Comparison of ENCODE assay signal across 1 cellular context in the genomic region with DNA sequence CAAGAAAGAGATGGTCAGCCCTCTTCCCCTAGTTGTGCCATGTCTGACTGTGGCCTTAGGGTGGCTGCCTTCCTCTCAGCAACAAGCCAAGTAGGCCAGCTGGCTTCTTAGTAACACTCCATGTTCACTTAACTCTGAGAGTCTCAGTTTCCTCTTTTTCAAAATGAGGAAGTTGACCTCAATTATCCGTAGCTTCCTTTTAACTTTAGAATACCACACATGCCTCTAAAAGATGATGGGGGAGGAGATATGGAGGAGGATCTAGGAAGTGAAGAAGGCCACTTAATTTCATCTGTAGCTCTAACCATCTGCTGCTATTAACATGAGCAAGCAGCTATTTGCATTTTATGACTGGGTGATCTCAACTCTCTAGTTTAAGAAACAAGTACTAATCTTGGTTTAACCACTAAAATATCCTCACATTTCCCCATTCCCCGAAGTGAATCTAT.
TF ChIP-seq lines count a peak whose summit lies in the region.

No MANE protein-coding gene starts in this region.

TF ChIP-seq in GM12878, 131 proteins besides CTCF, POLR2A, EP300 and RAD21 (continued from another document):
- no peak for TF ChIP-seq BCL3 (IDR thresholded peaks at IDR 0.05; ENCODE audit: borderline replicate concordance, insufficient read depth, low read depth, low read length, poor library complexity, severe bottlenecking)
- TF ChIP-seq MYC (IDR thresholded peaks at IDR 0.05; ENCODE audit: insufficient read depth, insufficient read length, insufficient replicate concordance, low read length, severe bottlenecking) = no peak
- TF ChIP-seq KAT2A (conservative IDR thresholded peaks at IDR 0.05; ENCODE audit: control insufficient read depth, low read depth, low read length) = no peak
- TF ChIP-seq NR2F1 (conservative IDR thresholded peaks at IDR 0.05) = no peak
- TF ChIP-seq, protein P1, sequence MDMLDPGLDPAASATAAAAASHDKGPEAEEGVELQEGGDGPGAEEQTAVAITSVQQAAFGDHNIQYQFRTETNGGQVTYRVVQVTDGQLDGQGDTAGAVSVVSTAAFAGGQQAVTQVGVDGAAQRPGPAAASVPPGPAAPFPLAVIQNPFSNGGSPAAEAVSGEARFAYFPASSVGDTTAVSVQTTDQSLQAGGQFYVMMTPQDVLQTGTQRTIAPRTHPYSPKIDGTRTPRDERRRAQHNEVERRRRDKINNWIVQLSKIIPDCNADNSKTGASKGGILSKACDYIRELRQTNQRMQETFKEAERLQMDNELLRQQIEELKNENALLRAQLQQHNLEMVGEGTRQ (IDR thresholded peaks at IDR 0.05; ENCODE audit: borderline replicate concordance, low read depth, low read length) = no peak
- TF ChIP-seq ZSCAN29 (IDR thresholded peaks at IDR 0.05) = no peak
- no peak for TF ChIP-seq PAX5 (IDR thresholded peaks at IDR 0.05; ENCODE audit: borderline replicate concordance, low read depth, low read length)
- no peak for TF ChIP-seq KDM1A (IDR thresholded peaks at IDR 0.05; ENCODE audit: borderline replicate concordance)
- TF ChIP-seq ZNF274 (IDR thresholded peaks at IDR 0.05; ENCODE audit: insufficient read depth, insufficient read length) = no peak
- 0 out of 2 replicates have a peak, but pooled peaks have one; percentile 6 for TF ChIP-seq BCL11A (IDR thresholded peaks at IDR 0.05; ENCODE audit: low read depth, low read length)
- no peak for TF ChIP-seq NR2C2 (IDR thresholded peaks at IDR 0.05; ENCODE audit: borderline replicate concordance, control insufficient read depth, insufficient read length, low read depth)
- TF ChIP-seq, protein P2, sequence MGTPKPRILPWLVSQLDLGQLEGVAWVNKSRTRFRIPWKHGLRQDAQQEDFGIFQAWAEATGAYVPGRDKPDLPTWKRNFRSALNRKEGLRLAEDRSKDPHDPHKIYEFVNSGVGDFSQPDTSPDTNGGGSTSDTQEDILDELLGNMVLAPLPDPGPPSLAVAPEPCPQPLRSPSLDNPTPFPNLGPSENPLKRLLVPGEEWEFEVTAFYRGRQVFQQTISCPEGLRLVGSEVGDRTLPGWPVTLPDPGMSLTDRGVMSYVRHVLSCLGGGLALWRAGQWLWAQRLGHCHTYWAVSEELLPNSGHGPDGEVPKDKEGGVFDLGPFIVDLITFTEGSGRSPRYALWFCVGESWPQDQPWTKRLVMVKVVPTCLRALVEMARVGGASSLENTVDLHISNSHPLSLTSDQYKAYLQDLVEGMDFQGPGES (IDR thresholded peaks at IDR 0.05) = no peak
